In genomic region chr3:136891934-136892855, GRCh38 we compare ENCODE assay signal across 28 cellular contexts. TPM values are rescaled to one million over a fixed set of nuclear protein-coding genes. Genes with fewer than 3 reads are reported as not detected.
DNase-seq lines count a peak whose midpoint lies in the region; ATAC-seq, FAIRE-seq and TF ChIP-seq lines count a peak whose summit lies in the region.
"Had no signal": no experiment of that assay in that cellular context is flagged by ENCODE, and none has a peak within 500 bp of the region (broad histone marks: within the 10 kb centered on the region; RNA-seq: fewer than 3 reads in every experiment).

No MANE protein-coding gene starts in this region.

- no peak overlapping the region for H3K4me2 ChIP-seq in mesendoderm (ENCODE audit: low read length)
- H3K4me2 ChIP-seq: BLaER1, hepatocyte had no signal

- H3K4me3 ChIP-seq in bronchial epithelial cell (ENCODE audit: low read depth, low read length) (no peak overlapping the region), mesendoderm (ENCODE audit: low read length) (no peak overlapping the region)
- H3K4me3 ChIP-seq: ascending aorta, BLaER1, hepatocyte, suprapubic skin had no signal

- no peak for TF ChIP-seq CTCF in CD4-positive, alpha-beta T cell (IDR thresholded peaks at IDR 0.05)
- no peak for TF ChIP-seq CTCF in HFFc6 (IDR thresholded peaks at IDR 0.05)
- no peak for TF ChIP-seq CTCF in bronchial epithelial cell (IDR thresholded peaks at IDR 0.05; ENCODE audit: insufficient read depth, low read length, severe bottlenecking)

- no peak overlapping the region for H3K23ac ChIP-seq in mesendoderm (ENCODE audit: low read length)

- no CpG with 5 or more reads among the region's 2 CpGs for WGBS in mesendoderm (ENCODE audit: extremely low coverage, insufficient coverage, low lambda C conversion rate)

- peaks cover 67% of the 10 kb centered on the region for H3K4me1 Mint-ChIP-seq in CD4-positive, alpha-beta T cell (ENCODE audit: low read depth)
- H3K4me1 Mint-ChIP-seq in HFFc6 (ENCODE audit: low read depth) = peaks cover 30% of the 10 kb centered on the region

- no peak overlapping the region for H2AK5ac ChIP-seq in mesendoderm (ENCODE audit: low read length)

- peaks cover 36% of the 10 kb centered on the region for H3K79me2 ChIP-seq in mesendoderm (ENCODE audit: control insufficient read depth, insufficient read depth, low read length)

- peak overlapping the region; percentile 17 for H3K4me3 Mint-ChIP-seq in CD4-positive, alpha-beta T cell
- H3K4me3 Mint-ChIP-seq in HFFc6 = no peak overlapping the region
- H3K4me3 Mint-ChIP-seq: activated naive CD4-positive, alpha-beta T cell treated with anti-CD3 and anti-CD28 coated beads, Interleukin-2, amount 50 U/mL, for 24 hours; activated T-helper 17 cell treated with anti-CD3 and anti-CD28 coated beads, Interleukin-2, amount 50 U/mL, for 72 hours; stimulated activated naive B cell treated with anti-CD40 and anti-IgM and Interleukin-4, amounts not matched to agents 10 μg/mL and 1 μg/mL and 100 μg/mL, for 72 hours had no signal

- H3K27me3 ChIP-seq in CD4-positive, alpha-beta T cell (ENCODE audit: control insufficient read depth, insufficient read depth, low read length) = no peaks in the 10 kb centered on the region
- no peaks in the 10 kb centered on the region for H3K27me3 ChIP-seq in bronchial epithelial cell (ENCODE audit: control insufficient read depth, insufficient read depth, low read length)
- no peaks in the 10 kb centered on the region for H3K27me3 ChIP-seq in mesendoderm (ENCODE audit: insufficient read depth, low read length, poor library complexity)
- H3K27me3 ChIP-seq: ascending aorta, BLaER1, hepatocyte, suprapubic skin had no signal

- H3K27ac ChIP-seq in CD4-positive, alpha-beta T cell (ENCODE audit: low read depth, low read length) = no peak overlapping the region
- no peak overlapping the region for H3K27ac ChIP-seq in mesendoderm (ENCODE audit: low read depth, low read length)
- H3K27ac ChIP-seq: ascending aorta, BLaER1, hepatocyte, suprapubic skin, WERI-Rb-1 had no signal

- peaks cover 7% of the 10 kb centered on the region for H3K79me1 ChIP-seq in mesendoderm (ENCODE audit: low read length)

- H3K27me3 Mint-ChIP-seq in CD4-positive, alpha-beta T cell = no peaks in the 10 kb centered on the region
- peaks cover 2% of the 10 kb centered on the region; the same call in 1 of the 2 replicates for H3K27me3 Mint-ChIP-seq in HFFc6 (ENCODE audit: insufficient read depth)
- H3K27me3 Mint-ChIP-seq: activated naive CD4-positive, alpha-beta T cell treated with anti-CD3 and anti-CD28 coated beads, Interleukin-2, amount 50 U/mL, for 24 hours; activated T-helper 17 cell treated with anti-CD3 and anti-CD28 coated beads, Interleukin-2, amount 50 U/mL, for 72 hours; naive B cell; stimulated activated naive B cell treated with anti-CD40 and anti-IgM and Interleukin-4, amounts not matched to agents 10 μg/mL and 1 μg/mL and 100 μg/mL, for 72 hours had no signal

- no peak for ATAC-seq in CD4-positive, alpha-beta T cell (ENCODE audit: poor library complexity)
- ATAC-seq in GM21447 (IDR thresholded peaks at IDR 0.05; ENCODE audit: unreplicated experiment) = no peak
- ATAC-seq: activated T-helper 17 cell treated with anti-CD3 and anti-CD28 coated beads, Interleukin-2, amount 50 U/mL, for 72 hours; left lobe of liver; stimulated activated naive B cell treated with anti-CD40 and anti-IgM and Interleukin-4, amounts not matched to agents 10 μg/mL and 1 μg/mL and 100 μg/mL, for 72 hours had no signal

- H3K36me3 ChIP-seq in bronchial epithelial cell (ENCODE audit: control insufficient read depth, insufficient read depth, low read length) (no peaks in the 10 kb centered on the region), mesendoderm (ENCODE audit: control insufficient read depth, insufficient read depth, low read length) (no peaks in the 10 kb centered on the region)

- no peak overlapping the region for H2BK15ac ChIP-seq in mesendoderm (replicated peaks; ENCODE audit: low read depth)

- H3K18ac ChIP-seq in mesendoderm (ENCODE audit: low read length) = no peak overlapping the region

- H2BK120ac ChIP-seq in mesendoderm (ENCODE audit: low read depth, low read length) = no peak overlapping the region

- peaks cover 4% of the 10 kb centered on the region for H3K4me1 ChIP-seq in mesendoderm (ENCODE audit: control insufficient read depth, low read depth, low read length)
- H3K4me1 ChIP-seq: BLaER1 had no signal

- POLR2A ChIA-PET in CD4-positive, alpha-beta T cell (lab: Charles Lee) = interaction anchor here (0.7 kb wide), 1 partner anchor 1113 kb away, joined by 4 read pairs; no protein-coding TSS in a partner anchor

- no peak overlapping the region for H4K5ac ChIP-seq in mesendoderm (ENCODE audit: low read length)

- no peaks in the 10 kb centered on the region for H3K9me3 ChIP-seq in CD4-positive, alpha-beta T cell (ENCODE audit: control insufficient read depth, low read length)
- H3K9me3 ChIP-seq: suprapubic skin had no signal

- no peak overlapping the region for H4K8ac ChIP-seq in mesendoderm (ENCODE audit: low read depth, low read length)

- H3K27ac Mint-ChIP-seq in CD4-positive, alpha-beta T cell = peak overlapping the region; percentile 4
- H3K27ac Mint-ChIP-seq in HFFc6 = peak overlapping the region; percentile 5; the same call in 1 of the 2 replicates
- H3K27ac Mint-ChIP-seq: activated naive CD4-positive, alpha-beta T cell treated with anti-CD3 and anti-CD28 coated beads, Interleukin-2, amount 50 U/mL, for 24 hours; stimulated activated naive B cell treated with anti-CD40 and anti-IgM and Interleukin-4, amounts not matched to agents 10 μg/mL and 1 μg/mL and 100 μg/mL, for 72 hours had no signal

- intact Hi-C loops in CD4-positive, alpha-beta T cell (cut with DNase I, micrococcal nuclease) = no loop called here

- H2BK5ac ChIP-seq in mesendoderm (ENCODE audit: low read length) = no peak overlapping the region

- peaks cover 3% of the 10 kb centered on the region for H3K9me3 Mint-ChIP-seq in CD4-positive, alpha-beta T cell
- H3K9me3 Mint-ChIP-seq in HFFc6 = peaks cover 45% of the 10 kb centered on the region

- DNase-seq in CD4-positive, alpha-beta T cell = no peak
- no peak for DNase-seq in HFFc6
- DNase-seq in bronchial epithelial cell (ENCODE audit: low read depth) = peak; percentile 43
- DNase-seq in mesendoderm = peak; percentile 45
- no peak for DNase-seq in NCI-H1417 (lab: John Stamatoyannopoulos, UW)
- DNase-seq in NOMO-1 (lab: John Stamatoyannopoulos, UW; ENCODE audit: unreplicated experiment in 2 of 2) = no peak
- DNase-seq in HUDEP-2 (lab: John Stamatoyannopoulos, UW; ENCODE audit: unreplicated experiment in 76 of 76) = no peak
- DNase-seq: ACHN; activated CD4-positive, alpha-beta T cell treated with anti-CD3 and anti-CD28 coated beads, Interleukin-2, amount 50 U/mL, for 4 hours; erythroblast; MM.1S; naive B cell; NCI-H1436; NCI-H2171; NCI-H526 treated with DMSO at 0.1 percent for 48 hours; stimulated activated CD4-positive, alpha-beta T cell treated with anti-CD3 and anti-CD28 coated beads, Interleukin-4, amount 100 ng/mL, for 1 hour; stimulated activated naive B cell treated with anti-CD40 and anti-IgM and Interleukin-4, amounts not matched to agents 10 μg/mL and 1 μg/mL and 100 μg/mL, for 72 hours; WERI-Rb-1 had no signal

- CTCF ChIA-PET in CD4-positive, alpha-beta T cell (lab: Charles Lee) = no interaction called here

- FAIRE-seq in bronchial epithelial cell (lab: Jason Lieb, UNC) = no peak
- FAIRE-seq: frontal cortex, G401.6 had no signal

- H3K56ac ChIP-seq in mesendoderm (ENCODE audit: low read length) = no peak overlapping the region

- no peak overlapping the region for H3K4ac ChIP-seq in mesendoderm (ENCODE audit: low read depth, low read length)

- H3K36me3 Mint-ChIP-seq in CD4-positive, alpha-beta T cell (ENCODE audit: low read depth) = peaks cover 52% of the 10 kb centered on the region
- peaks cover 50% of the 10 kb centered on the region for H3K36me3 Mint-ChIP-seq in HFFc6 (ENCODE audit: low read depth)

- H3K9ac ChIP-seq in mesendoderm (ENCODE audit: low read length) = no peak overlapping the region
- H3K9ac ChIP-seq: BLaER1 had no signal

RNA-seq across cellular contexts. Expression of gene NCK1, which starts 30.2 kb away (rescaled TPM):
- total RNA-seq in CD4-positive, alpha-beta T cell = 10 to 100 TPM; 52.9 to 55.0 TPM
- total RNA-seq in HFFc6 (2021; fragmentation: NEBNext Ultra II Directional; extraction: Animal tissue kit (Norgen Biotek cat#: 25700)) = 10 to 100 TPM; 37.3 to 48.3 (median 40.8) TPM
- 74.4 and 81.6 TPM in 2 replicates for total RNA-seq in bronchial epithelial cell
- 22.7 TPM for polyA plus RNA-seq in mesendoderm (2013, experiment 1 of 2)
- polyA plus RNA-seq in mesendoderm (2013, experiment 2 of 2) = 23.2 TPM

Comparison
In these comparisons a context has a peak if more than half of its experiments do, and no peak if none do; other contexts are left out.
1. DNase-seq: peak in bronchial epithelial cell (single experiment) and mesendoderm (single experiment); none in CD4-positive, alpha-beta T cell (0 of 10), HFFc6 (single experiment), NCI-H1417 (0 of 3), NOMO-1 (0 of 2) and HUDEP-2 (0 of 76).